Comparison of ENCODE assay signal across 17 cellular contexts in genomic region chr12:88144037-88144436, GRCh38. TPM values are rescaled to one million over a fixed set of nuclear protein-coding genes. Genes with fewer than 3 reads are reported as not detected.
A peak's percentile ranks its signal among the peaks of the same experiment; 100 is the strongest.
DNase-seq lines count a peak whose midpoint lies in the region; ATAC-seq, FAIRE-seq and TF ChIP-seq lines count a peak whose summit lies in the region.
"Had no signal": no experiment of that assay in that cellular context is flagged by ENCODE, and none has a peak within 500 bp of the region (broad histone marks: within the 10 kb centered on the region; RNA-seq: fewer than 3 reads in every experiment).

No MANE protein-coding gene starts in this region.

- H3K9ac ChIP-seq in HUES48 (ENCODE audit: low read depth, low read length) (no peak overlapping the region), neural cell (ENCODE audit: low read length) (no peak overlapping the region), HepG2 (ENCODE audit: insufficient read depth, low read depth, low read length) (no peak overlapping the region)

- H3K4me3 ChIP-seq in HUES48 (ENCODE audit: low read depth, low read length) (peak overlapping the region; percentile 89), neural cell (ENCODE audit: low read length) (peak overlapping the region; percentile 87), gastrocnemius medialis (no peak overlapping the region), HepG2 (replicated peaks in 1 of 3; ENCODE audit: insufficient read depth in 1 of 3, low read depth in 2 of 3, low read length in 3 of 3) (no peak overlapping the region)

- H3K4me1 ChIP-seq in HUES48 (ENCODE audit: control insufficient read depth, insufficient read depth, low read length) (peaks cover 42% of the 10 kb centered on the region), gastrocnemius medialis (peaks cover 13 to 18% of the 10 kb centered on the region in 2 donors), HepG2 (ENCODE audit: insufficient read depth, low read length) (peaks cover 34% of the 10 kb centered on the region)

- H4K20me1 ChIP-seq in neural cell (ENCODE audit: insufficient read depth) = no peaks in the 10 kb centered on the region
- H4K20me1 ChIP-seq in HepG2 (ENCODE audit: insufficient read depth, low read length) = no peaks in the 10 kb centered on the region

- H3K27me3 Mint-ChIP-seq in brain = peaks cover 6% of the 10 kb centered on the region

- H2AFZ ChIP-seq in neural cell (ENCODE audit: low read depth, low read length) (no peak overlapping the region), HepG2 (ENCODE audit: low read length) (no peak overlapping the region)

- 98% methylated on average over 5 of the region's 5 CpGs for WGBS in HepG2 (ENCODE audit: low lambda C conversion rate)

- H3K36me3 Mint-ChIP-seq in brain = peaks cover 11% of the 10 kb centered on the region

- FAIRE-seq in HepG2 (lab: Jason Lieb, UNC) = no peak

- H3K27ac ChIP-seq in HUES48 (ENCODE audit: low read depth, low read length) = peak overlapping the region; percentile 73
- no peak overlapping the region for H3K27ac ChIP-seq in neural cell (ENCODE audit: low read length)
- no peak overlapping the region for H3K27ac ChIP-seq in gastrocnemius medialis
- no peak overlapping the region for H3K27ac ChIP-seq in HepG2 (ENCODE audit: extremely low read length, insufficient read depth, low read length)
- H3K27ac ChIP-seq: 22Rv1, WERI-Rb-1 had no signal

- TF ChIP-seq CTCF in brain (conservative IDR thresholded peaks at IDR 0.05) (no peak), neural cell (IDR thresholded peaks at IDR 0.05; ENCODE audit: poor library complexity, severe bottlenecking) (no peak), gastrocnemius medialis (IDR thresholded peaks at IDR 0.05 in 4 of 5, conservative IDR thresholded peaks at IDR 0.05 in 1 of 5) (no peak), HepG2 (CRISPR knock-in tag; IDR thresholded peaks at IDR 0.05) (no peak)

- H3K27me3 ChIP-seq in HUES48 (ENCODE audit: control insufficient read depth, insufficient read depth, low read length) (no peaks in the 10 kb centered on the region), neural cell (ENCODE audit: insufficient read depth, low read depth, low read length) (no peaks in the 10 kb centered on the region), gastrocnemius medialis (no peaks in the 10 kb centered on the region), HepG2 (ENCODE audit: control insufficient read depth in 1 of 2, insufficient read depth in 2 of 2, low read length in 2 of 2) (no peaks in the 10 kb centered on the region; a peak in 1 of 5 replicates)
- H3K27me3 ChIP-seq: SJCRH30 had no signal

- DNase-seq in NCI-H2107 treated with DMSO at 0.1 percent for 48 hours (lab: John Stamatoyannopoulos, UW; ENCODE audit: unreplicated experiment) (peak; percentile 18), NCI-H2107 (lab: John Stamatoyannopoulos, UW) (no peak), cerebellar cortex (ENCODE audit: low spot score) (no peak), gastrocnemius medialis (no peak), HepG2 (ENCODE audit: low spot score) (no peak)
- DNase-seq: amniotic stem cell; Calu3; HFFc6; hypothalamus; left ventricle myocardium superior; NK-92 treated with Interleukin-12 subunit alpha and Interleukin-12 subunit beta, amount 100 ng/mL, for 24 hours; WERI-Rb-1 had no signal

- peak overlapping the region; percentile 70 to 98 (median 97) for H3K4me3 Mint-ChIP-seq in brain

- peak overlapping the region in 1 of 5 experiments; percentile 36 for H3K27ac Mint-ChIP-seq in brain
- H3K27ac Mint-ChIP-seq: HFFc6 had no signal

- intact Hi-C loops in gastrocnemius medialis (cut with DNase I; ENCODE audit: low total_unique reads) (loop anchor here (5.0 to 10.0 kb wide), 3 partner anchors 431 to 1561 kb away; partner anchors contain the start of genes ATP2B1 and DUSP6), HepG2 (cut with micrococcal nuclease; ENCODE audit: unreplicated experiment) (loop anchor here (5.0 to 10.0 kb wide), 5 partner anchors 33 to 871 kb away; a partner anchor contains a TSS)

- in situ Hi-C loops in gastrocnemius medialis (cut with MboI; ENCODE audit: low sequenced_read_pairs in 4 of 4) = loop anchor here in 2 of 4 donors (25.0 kb wide), 2 partner anchors 843 to 868 kb away; no protein-coding TSS in a partner anchor
- in situ Hi-C loops in HepG2 (cut with HindIII; ENCODE audit: extremely low pct_ligation_motif_present, low pct_unique_long_range_greater_than_20kb) = loop anchor here (25.0 kb wide), 1 partner anchor 843 kb away; no protein-coding TSS in a partner anchor

- H3F3A ChIP-seq in neural cell (ENCODE audit: insufficient read depth, low read length, poor library complexity, severe bottlenecking) = peaks cover 4% of the 10 kb centered on the region

- TF ChIP-seq RAD21 in neural cell (conservative IDR thresholded peaks at IDR 0.05) (no peak), HepG2 (CRISPR knock-in tag; IDR thresholded peaks at IDR 0.05) (no peak)

- ATAC-seq in gastrocnemius medialis = no peak
- no peak for ATAC-seq in HepG2
- ATAC-seq: left ventricle myocardium superior had no signal

- H3K4me2 ChIP-seq in neural cell (ENCODE audit: low read length) (no peak overlapping the region), HepG2 (ENCODE audit: low read depth, low read length) (no peak overlapping the region)

- peaks cover 24% of the 10 kb centered on the region for H3K79me2 ChIP-seq in neural cell (replicated peaks; ENCODE audit: insufficient read depth, low read length)
- peaks cover 13% of the 10 kb centered on the region for H3K79me2 ChIP-seq in HepG2 (ENCODE audit: insufficient read depth, low read length)

- TF ChIP-seq POLR2A in gastrocnemius medialis (IDR thresholded peaks at IDR 0.05) = no peak
- no peak for TF ChIP-seq POLR2A in HepG2 (IDR thresholded peaks at IDR 0.05; ENCODE audit: insufficient read depth in 1 of 2, low read depth in 2 of 2, low read length in 2 of 2)

- CTCF ChIA-PET in HepG2 (lab: Yijun Ruan, JAX; ENCODE audit: low intra/inter-chr PET ratio, low total read pairs) = no interaction called here

- no peaks in the 10 kb centered on the region for H3K9me3 ChIP-seq in HUES48 (ENCODE audit: control insufficient read depth, insufficient read depth, low read length)
- no peaks in the 10 kb centered on the region for H3K9me3 ChIP-seq in neural cell (ENCODE audit: low read length)
- H3K9me3 ChIP-seq in gastrocnemius medialis = no peaks in the 10 kb centered on the region
- H3K9me3 ChIP-seq in HepG2 (ENCODE audit: low read length) = no peaks in the 10 kb centered on the region
- H3K9me3 ChIP-seq: SJCRH30 had no signal

- no peaks in the 10 kb centered on the region for H3K9me3 Mint-ChIP-seq in brain
- H3K9me3 Mint-ChIP-seq: HFFc6 had no signal

- POLR2A ChIA-PET in HepG2 (lab: Yijun Ruan, JAX) = no interaction called here

- no peak for TF ChIP-seq EP300 in neural cell (conservative IDR thresholded peaks at IDR 0.05; ENCODE audit: poor library complexity, severe bottlenecking)
- TF ChIP-seq EP300 in HepG2 (IDR thresholded peaks at IDR 0.05; ENCODE audit: low read depth in 2 of 2, low read length in 2 of 2) = no peak
- TF ChIP-seq EP300 in HepG2 (CRISPR knock-in tag; IDR thresholded peaks at IDR 0.05; ENCODE audit: borderline replicate concordance) = no peak

- H3K36me3 ChIP-seq in HUES48 (ENCODE audit: control insufficient read depth, insufficient read depth, low read length) (peaks cover 6% of the 10 kb centered on the region; the same call in 1 of the 2 replicates), neural cell (ENCODE audit: insufficient read depth, low read length) (no peaks in the 10 kb centered on the region), gastrocnemius medialis (no peaks in the 10 kb centered on the region), HepG2 (replicated peaks in 1 of 2; ENCODE audit: control insufficient read depth in 1 of 2, insufficient read depth in 2 of 2, low read length in 2 of 2) (no peaks in the 10 kb centered on the region)
- H3K36me3 ChIP-seq: WERI-Rb-1 had no signal

- H3K9me2 ChIP-seq in neural cell (ENCODE audit: insufficient read depth, low read length) = no peaks in the 10 kb centered on the region

- H3K4me1 Mint-ChIP-seq in brain = peaks cover 61% of the 10 kb centered on the region

- no TSS peak for BruUV-seq in HepG2 (replicated peaks; lab: Mats Ljungman, UMichigan)

RNA-seq across cellular contexts. Expression of gene TMTC3, which starts 1.9 kb away (rescaled TPM):
- polyA plus RNA-seq in brain (ENCODE audit: insufficient read depth, low read depth, low replicate concordance) (1.5 TPM), neural cell (13.7 and 17.2 TPM in 2 replicates), HepG2 (2011; rRNA removed) (4.2 and 6.3 TPM in 2 replicates)
- polyA minus RNA-seq in neural cell = 40.7 and 45.8 TPM in 2 replicates
- total RNA-seq in gastrocnemius medialis (10 to 100 TPM in 1 of 4 donors, 1 to 10 TPM in 3; 4.9 to 15.9 (median 6.6) TPM), HepG2 (2016; rRNA removed; fragmentation: Illumina TruSeq; extraction: Trizol) (18.6 and 22.5 TPM in 2 replicates)
- 5.6 and 7.3 TPM in 2 replicates for total RNA-seq in HepG2 (2016; cell fraction: cytosol; rRNA removed; fragmentation: Illumina TruSeq; extraction: Trizol; ENCODE audit: low read depth)
- 18.4 and 24.0 TPM in 2 replicates for total RNA-seq in HepG2 (2016; cell fraction: insoluble cytoplasmic fraction; rRNA removed; fragmentation: Illumina TruSeq; extraction: Trizol)
- total RNA-seq in HepG2 (2016; cell fraction: membrane; rRNA removed; fragmentation: Illumina TruSeq; extraction: Trizol) = 8.7 and 11.5 TPM in 2 replicates
- 22.3 and 26.5 TPM in 2 replicates for total RNA-seq in HepG2 (2016; cell fraction: nucleus; rRNA removed; fragmentation: Illumina TruSeq; extraction: Trizol)
- 1.8 and 3.5 TPM in 2 replicates for polyA plus RNA-seq in HepG2 (2011; cell fraction: cytosol; rRNA removed)
- 0.84 and 1.2 TPM in 2 replicates for polyA plus RNA-seq in HepG2 (2011; cell fraction: nucleus; rRNA removed)
- polyA plus RNA-seq in HepG2 (2012) = 3.4 and 4.2 TPM in 2 replicates
- 0.27 and 0.31 TPM in 2 replicates for polyA plus RNA-seq in HepG2 (2016; cell fraction: cytosol; fragmentation: Illumina TruSeq; extraction: Trizol; ENCODE audit: low read depth)
- polyA plus RNA-seq in HepG2 (2016; cell fraction: insoluble cytoplasmic fraction; fragmentation: Illumina TruSeq; extraction: Trizol; ENCODE audit: low read depth) = 5.5 and 6.0 TPM in 2 replicates
- polyA plus RNA-seq in HepG2 (2016; cell fraction: membrane; fragmentation: Illumina TruSeq; extraction: Trizol; ENCODE audit: low read depth) = 0.89 and 1.1 TPM in 2 replicates
- polyA plus RNA-seq in HepG2 (2016; cell fraction: nucleus; fragmentation: Illumina TruSeq; extraction: Trizol; ENCODE audit: insufficient read depth, low read depth) = 12.1 and 12.7 TPM in 2 replicates
- 18.8 and 31.6 TPM in 2 replicates for polyA minus RNA-seq in HepG2 (2011; rRNA and poly(A)+ RNA removed; ENCODE audit: low replicate concordance)
- polyA minus RNA-seq in HepG2 (2011; cell fraction: cytosol; rRNA and poly(A)+ RNA removed) = 19.4 and 20.7 TPM in 2 replicates
- 8.9 and 12.7 TPM in 2 replicates for polyA minus RNA-seq in HepG2 (2011; cell fraction: nucleus; rRNA and poly(A)+ RNA removed)

RNA-seq across cellular contexts. Expression of gene CEP290, which starts 2.1 kb away (rescaled TPM):
- polyA plus RNA-seq in brain (ENCODE audit: insufficient read depth, low read depth, low replicate concordance) (0.70 TPM), neural cell (35.3 and 43.9 TPM in 2 replicates), HepG2 (2011; rRNA removed) (2.4 TPM in 2 replicates)
- polyA minus RNA-seq in neural cell = 98.8 and 130 TPM in 2 replicates
- total RNA-seq in gastrocnemius medialis (1 to 10 TPM; 2.5 to 9.4 (median 5.0) TPM), HepG2 (2016; rRNA removed; fragmentation: Illumina TruSeq; extraction: Trizol) (10.8 and 13.2 TPM in 2 replicates)
- 2.0 and 2.2 TPM in 2 replicates for total RNA-seq in HepG2 (2016; cell fraction: cytosol; rRNA removed; fragmentation: Illumina TruSeq; extraction: Trizol; ENCODE audit: low read depth)
- 9.7 and 9.8 TPM in 2 replicates for total RNA-seq in HepG2 (2016; cell fraction: insoluble cytoplasmic fraction; rRNA removed; fragmentation: Illumina TruSeq; extraction: Trizol)
- 3.1 and 4.5 TPM in 2 replicates for total RNA-seq in HepG2 (2016; cell fraction: membrane; rRNA removed; fragmentation: Illumina TruSeq; extraction: Trizol)
- 23.2 and 24.7 TPM in 2 replicates for total RNA-seq in HepG2 (2016; cell fraction: nucleus; rRNA removed; fragmentation: Illumina TruSeq; extraction: Trizol)
- polyA plus RNA-seq in HepG2 (2011; cell fraction: cytosol; rRNA removed) = 1.9 and 2.8 TPM in 2 replicates
- polyA plus RNA-seq in HepG2 (2011; cell fraction: nucleus; rRNA removed) = 11.0 and 11.1 TPM in 2 replicates
- polyA plus RNA-seq in HepG2 (2012) = 4.3 and 4.8 TPM in 2 replicates
- polyA plus RNA-seq in HepG2 (2016; cell fraction: cytosol; fragmentation: Illumina TruSeq; extraction: Trizol; ENCODE audit: low read depth) = 0.49 and 0.53 TPM in 2 replicates
- polyA plus RNA-seq in HepG2 (2016; cell fraction: insoluble cytoplasmic fraction; fragmentation: Illumina TruSeq; extraction: Trizol; ENCODE audit: low read depth) = 7.8 and 10.1 TPM in 2 replicates
- 0.85 and 1.5 TPM in 2 replicates for polyA plus RNA-seq in HepG2 (2016; cell fraction: membrane; fragmentation: Illumina TruSeq; extraction: Trizol; ENCODE audit: low read depth)
- polyA plus RNA-seq in HepG2 (2016; cell fraction: nucleus; fragmentation: Illumina TruSeq; extraction: Trizol; ENCODE audit: insufficient read depth, low read depth) = 15.0 and 17.1 TPM in 2 replicates
- polyA minus RNA-seq in HepG2 (2011; rRNA and poly(A)+ RNA removed; ENCODE audit: low replicate concordance) = 2.2 and 3.1 TPM in 2 replicates
- 3.3 and 4.1 TPM in 2 replicates for polyA minus RNA-seq in HepG2 (2011; cell fraction: cytosol; rRNA and poly(A)+ RNA removed)
- polyA minus RNA-seq in HepG2 (2011; cell fraction: nucleus; rRNA and poly(A)+ RNA removed) = 40.8 and 41.8 TPM in 2 replicates

Comparison
In these comparisons a context has a peak if more than half of its experiments do, and no peak if none do; other contexts are left out.
1. H3K4me3 ChIP-seq: peak in HUES48 (single experiment) and neural cell (single experiment); none in gastrocnemius medialis (0 of 4) and HepG2 (0 of 3).